1 cellular context compared by ENCODE assay signal in the genomic region with DNA sequence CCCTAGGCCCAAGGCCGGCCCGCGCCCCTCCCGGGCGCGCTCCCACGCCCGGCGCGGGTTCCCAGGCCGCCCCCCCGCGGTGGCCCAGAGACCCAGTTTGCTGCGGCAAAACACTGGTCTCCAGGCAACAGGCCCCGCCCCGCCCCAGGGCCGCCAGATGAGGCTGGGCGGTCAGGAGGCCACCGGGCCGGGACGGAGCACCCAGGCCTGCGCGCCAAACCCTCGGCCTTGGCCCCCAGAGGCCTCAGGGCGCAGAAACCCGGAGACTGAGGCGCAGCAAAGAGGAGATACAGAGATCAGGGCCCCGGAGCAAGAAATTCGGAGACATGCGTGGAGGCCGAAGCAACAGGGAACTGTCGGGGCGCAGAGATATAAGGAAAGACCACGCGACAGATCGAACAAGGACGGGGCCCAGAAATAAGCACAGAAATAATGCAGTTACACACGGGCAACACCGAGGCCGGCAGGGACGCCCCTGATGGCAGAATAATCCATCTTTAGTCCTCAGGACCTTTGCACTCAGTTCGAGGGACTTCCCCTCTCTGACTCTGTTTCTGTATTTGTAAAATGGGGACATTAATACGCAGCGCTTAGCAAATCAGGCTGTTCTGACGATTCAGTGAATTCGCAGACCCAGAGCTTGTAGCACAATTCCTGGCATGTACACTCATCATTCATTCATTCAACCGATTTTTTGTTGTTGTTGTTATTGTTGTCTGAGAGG.
TF ChIP-seq lines count a peak whose summit lies in the region.

No MANE protein-coding gene starts in this region.

TF ChIP-seq in K562, 482 proteins besides CTCF, POLR2A, EP300 and RAD21 (continued from another document and continues in another):
- TF ChIP-seq, protein P1, sequence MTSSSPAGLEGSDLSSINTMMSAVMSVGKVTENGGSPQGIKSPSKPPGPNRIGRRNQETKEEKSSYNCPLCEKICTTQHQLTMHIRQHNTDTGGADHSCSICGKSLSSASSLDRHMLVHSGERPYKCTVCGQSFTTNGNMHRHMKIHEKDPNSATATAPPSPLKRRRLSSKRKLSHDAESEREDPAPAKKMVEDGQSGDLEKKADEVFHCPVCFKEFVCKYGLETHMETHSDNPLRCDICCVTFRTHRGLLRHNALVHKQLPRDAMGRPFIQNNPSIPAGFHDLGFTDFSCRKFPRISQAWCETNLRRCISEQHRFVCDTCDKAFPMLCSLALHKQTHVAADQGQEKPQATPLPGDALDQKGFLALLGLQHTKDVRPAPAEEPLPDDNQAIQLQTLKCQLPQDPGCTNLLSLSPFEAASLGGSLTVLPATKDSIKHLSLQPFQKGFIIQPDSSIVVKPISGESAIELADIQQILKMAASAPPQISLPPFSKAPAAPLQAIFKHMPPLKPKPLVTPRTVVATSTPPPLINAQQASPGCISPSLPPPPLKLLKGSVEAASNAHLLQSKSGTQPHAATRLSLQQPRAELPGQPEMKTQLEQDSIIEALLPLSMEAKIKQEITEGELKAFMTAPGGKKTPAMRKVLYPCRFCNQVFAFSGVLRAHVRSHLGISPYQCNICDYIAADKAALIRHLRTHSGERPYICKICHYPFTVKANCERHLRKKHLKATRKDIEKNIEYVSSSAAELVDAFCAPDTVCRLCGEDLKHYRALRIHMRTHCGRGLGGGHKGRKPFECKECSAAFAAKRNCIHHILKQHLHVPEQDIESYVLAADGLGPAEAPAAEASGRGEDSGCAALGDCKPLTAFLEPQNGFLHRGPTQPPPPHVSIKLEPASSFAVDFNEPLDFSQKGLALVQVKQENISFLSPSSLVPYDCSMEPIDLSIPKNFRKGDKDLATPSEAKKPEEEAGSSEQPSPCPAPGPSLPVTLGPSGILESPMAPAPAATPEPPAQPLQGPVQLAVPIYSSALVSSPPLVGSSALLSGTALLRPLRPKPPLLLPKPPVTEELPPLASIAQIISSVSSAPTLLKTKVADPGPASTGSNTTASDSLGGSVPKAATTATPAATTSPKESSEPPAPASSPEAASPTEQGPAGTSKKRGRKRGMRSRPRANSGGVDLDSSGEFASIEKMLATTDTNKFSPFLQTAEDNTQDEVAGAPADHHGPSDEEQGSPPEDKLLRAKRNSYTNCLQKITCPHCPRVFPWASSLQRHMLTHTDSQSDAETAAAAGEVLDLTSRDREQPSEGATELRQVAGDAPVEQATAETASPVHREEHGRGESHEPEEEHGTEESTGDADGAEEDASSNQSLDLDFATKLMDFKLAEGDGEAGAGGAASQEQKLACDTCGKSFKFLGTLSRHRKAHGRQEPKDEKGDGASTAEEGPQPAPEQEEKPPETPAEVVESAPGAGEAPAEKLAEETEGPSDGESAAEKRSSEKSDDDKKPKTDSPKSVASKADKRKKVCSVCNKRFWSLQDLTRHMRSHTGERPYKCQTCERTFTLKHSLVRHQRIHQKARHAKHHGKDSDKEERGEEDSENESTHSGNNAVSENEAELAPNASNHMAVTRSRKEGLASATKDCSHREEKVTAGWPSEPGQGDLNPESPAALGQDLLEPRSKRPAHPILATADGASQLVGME (CRISPR knock-in tag; IDR thresholded peaks at IDR 0.05), result 0 out of 2 replicates have a peak, but pooled peaks have one; percentile 50
- TF ChIP-seq XRCC5 (IDR thresholded peaks at IDR 0.05; ENCODE audit: low read depth, low read length), result peak; percentile 66; the same call in 1 of the 2 replicates
- no peak for TF ChIP-seq ZNF561 (CRISPR knock-in tag; conservative IDR thresholded peaks at IDR 0.05)
- TF ChIP-seq, protein P2, sequence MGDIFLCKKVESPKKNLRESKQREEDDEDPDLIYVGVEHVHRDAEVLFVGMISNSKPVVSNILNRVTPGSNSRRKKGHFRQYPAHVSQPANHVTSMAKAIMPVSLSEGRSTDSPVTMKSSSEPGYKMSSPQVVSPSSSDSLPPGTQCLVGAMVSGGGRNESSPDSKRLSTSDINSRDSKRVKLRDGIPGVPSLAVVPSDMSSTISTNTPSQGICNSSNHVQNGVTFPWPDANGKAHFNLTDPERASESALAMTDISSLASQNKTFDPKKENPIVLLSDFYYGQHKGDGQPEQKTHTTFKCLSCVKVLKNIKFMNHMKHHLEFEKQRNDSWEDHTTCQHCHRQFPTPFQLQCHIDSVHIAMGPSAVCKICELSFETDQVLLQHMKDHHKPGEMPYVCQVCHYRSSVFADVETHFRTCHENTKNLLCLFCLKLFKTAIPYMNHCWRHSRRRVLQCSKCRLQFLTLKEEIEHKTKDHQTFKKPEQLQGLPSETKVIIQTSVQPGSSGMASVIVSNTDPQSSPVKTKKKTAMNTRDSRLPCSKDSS (IDR thresholded peaks at IDR 0.05; ENCODE audit: low read depth, partially characterized antibody), result no peak
- TF ChIP-seq POLR2AphosphoS5 (IDR thresholded peaks at IDR 0.05; ENCODE audit: control insufficient read depth, insufficient read depth, low read depth, low read length), result peak; percentile 50; the same call in 1 of the 2 replicates
- TF ChIP-seq, protein P3, sequence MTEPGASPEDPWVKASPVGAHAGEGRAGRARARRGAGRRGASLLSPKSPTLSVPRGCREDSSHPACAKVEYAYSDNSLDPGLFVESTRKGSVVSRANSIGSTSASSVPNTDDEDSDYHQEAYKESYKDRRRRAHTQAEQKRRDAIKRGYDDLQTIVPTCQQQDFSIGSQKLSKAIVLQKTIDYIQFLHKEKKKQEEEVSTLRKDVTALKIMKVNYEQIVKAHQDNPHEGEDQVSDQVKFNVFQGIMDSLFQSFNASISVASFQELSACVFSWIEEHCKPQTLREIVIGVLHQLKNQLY (CRISPR knock-in tag; conservative IDR thresholded peaks at IDR 0.05), result no peak
- TF ChIP-seq ETV6 (IDR thresholded peaks at IDR 0.05; ENCODE audit: borderline replicate concordance in 1 of 2, low read depth in 2 of 2, low read length in 1 of 2), result 0 out of 4 replicates have a peak, but pooled peaks of 1 of the 2 experiments have one; percentile 45
- TF ChIP-seq ETV6 (CRISPR knock-in tag; IDR thresholded peaks at IDR 0.05; ENCODE audit: borderline replicate concordance), result no peak
- TF ChIP-seq CSDE1 (IDR thresholded peaks at IDR 0.05), result 0 out of 4 replicates have a peak, but pooled peaks of 1 of the 2 experiments have one; percentile 32
- TF ChIP-seq, protein P4, sequence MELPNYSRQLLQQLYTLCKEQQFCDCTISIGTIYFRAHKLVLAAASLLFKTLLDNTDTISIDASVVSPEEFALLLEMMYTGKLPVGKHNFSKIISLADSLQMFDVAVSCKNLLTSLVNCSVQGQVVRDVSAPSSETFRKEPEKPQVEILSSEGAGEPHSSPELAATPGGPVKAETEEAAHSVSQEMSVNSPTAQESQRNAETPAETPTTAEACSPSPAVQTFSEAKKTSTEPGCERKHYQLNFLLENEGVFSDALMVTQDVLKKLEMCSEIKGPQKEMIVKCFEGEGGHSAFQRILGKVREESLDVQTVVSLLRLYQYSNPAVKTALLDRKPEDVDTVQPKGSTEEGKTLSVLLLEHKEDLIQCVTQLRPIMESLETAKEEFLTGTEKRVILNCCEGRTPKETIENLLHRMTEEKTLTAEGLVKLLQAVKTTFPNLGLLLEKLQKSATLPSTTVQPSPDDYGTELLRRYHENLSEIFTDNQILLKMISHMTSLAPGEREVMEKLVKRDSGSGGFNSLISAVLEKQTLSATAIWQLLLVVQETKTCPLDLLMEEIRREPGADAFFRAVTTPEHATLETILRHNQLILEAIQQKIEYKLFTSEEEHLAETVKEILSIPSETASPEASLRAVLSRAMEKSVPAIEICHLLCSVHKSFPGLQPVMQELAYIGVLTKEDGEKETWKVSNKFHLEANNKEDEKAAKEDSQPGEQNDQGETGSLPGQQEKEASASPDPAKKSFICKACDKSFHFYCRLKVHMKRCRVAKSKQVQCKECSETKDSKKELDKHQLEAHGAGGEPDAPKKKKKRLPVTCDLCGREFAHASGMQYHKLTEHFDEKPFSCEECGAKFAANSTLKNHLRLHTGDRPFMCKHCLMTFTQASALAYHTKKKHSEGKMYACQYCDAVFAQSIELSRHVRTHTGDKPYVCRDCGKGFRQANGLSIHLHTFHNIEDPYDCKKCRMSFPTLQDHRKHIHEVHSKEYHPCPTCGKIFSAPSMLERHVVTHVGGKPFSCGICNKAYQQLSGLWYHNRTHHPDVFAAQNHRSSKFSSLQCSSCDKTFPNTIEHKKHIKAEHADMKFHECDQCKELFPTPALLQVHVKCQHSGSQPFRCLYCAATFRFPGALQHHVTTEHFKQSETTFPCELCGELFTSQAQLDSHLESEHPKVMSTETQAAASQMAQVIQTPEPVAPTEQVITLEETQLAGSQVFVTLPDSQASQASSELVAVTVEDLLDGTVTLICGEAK (IDR thresholded peaks at IDR 0.05), result peak; percentile 57
- TF ChIP-seq, protein P4 (CRISPR knock-in tag; IDR thresholded peaks at IDR 0.05), result no peak
- no peak for TF ChIP-seq ZNF79 (CRISPR knock-in tag; IDR thresholded peaks at IDR 0.05; ENCODE audit: low read depth)
- TF ChIP-seq, protein P5, sequence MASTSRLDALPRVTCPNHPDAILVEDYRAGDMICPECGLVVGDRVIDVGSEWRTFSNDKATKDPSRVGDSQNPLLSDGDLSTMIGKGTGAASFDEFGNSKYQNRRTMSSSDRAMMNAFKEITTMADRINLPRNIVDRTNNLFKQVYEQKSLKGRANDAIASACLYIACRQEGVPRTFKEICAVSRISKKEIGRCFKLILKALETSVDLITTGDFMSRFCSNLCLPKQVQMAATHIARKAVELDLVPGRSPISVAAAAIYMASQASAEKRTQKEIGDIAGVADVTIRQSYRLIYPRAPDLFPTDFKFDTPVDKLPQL (IDR thresholded peaks at IDR 0.05; ENCODE audit: extremely low read depth, insufficient read length), result no peak
- no peak for TF ChIP-seq TARDBP (IDR thresholded peaks at IDR 0.05)
- TF ChIP-seq KLF13 (tag; IDR thresholded peaks at IDR 0.05; ENCODE audit: borderline replicate concordance, low read depth), result no peak
- no peak for TF ChIP-seq EHMT2 (IDR thresholded peaks at IDR 0.05)
- no peak for TF ChIP-seq NFIC (IDR thresholded peaks at IDR 0.05)
- peak; percentile 92 for TF ChIP-seq RFX1 (IDR thresholded peaks at IDR 0.05)
- no peak for TF ChIP-seq ZZZ3 (IDR thresholded peaks at IDR 0.05)
- TF ChIP-seq, protein P6, sequence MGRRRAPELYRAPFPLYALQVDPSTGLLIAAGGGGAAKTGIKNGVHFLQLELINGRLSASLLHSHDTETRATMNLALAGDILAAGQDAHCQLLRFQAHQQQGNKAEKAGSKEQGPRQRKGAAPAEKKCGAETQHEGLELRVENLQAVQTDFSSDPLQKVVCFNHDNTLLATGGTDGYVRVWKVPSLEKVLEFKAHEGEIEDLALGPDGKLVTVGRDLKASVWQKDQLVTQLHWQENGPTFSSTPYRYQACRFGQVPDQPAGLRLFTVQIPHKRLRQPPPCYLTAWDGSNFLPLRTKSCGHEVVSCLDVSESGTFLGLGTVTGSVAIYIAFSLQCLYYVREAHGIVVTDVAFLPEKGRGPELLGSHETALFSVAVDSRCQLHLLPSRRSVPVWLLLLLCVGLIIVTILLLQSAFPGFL (CRISPR knock-in tag; IDR thresholded peaks at IDR 0.05), result no peak
- TF ChIP-seq, protein P7, sequence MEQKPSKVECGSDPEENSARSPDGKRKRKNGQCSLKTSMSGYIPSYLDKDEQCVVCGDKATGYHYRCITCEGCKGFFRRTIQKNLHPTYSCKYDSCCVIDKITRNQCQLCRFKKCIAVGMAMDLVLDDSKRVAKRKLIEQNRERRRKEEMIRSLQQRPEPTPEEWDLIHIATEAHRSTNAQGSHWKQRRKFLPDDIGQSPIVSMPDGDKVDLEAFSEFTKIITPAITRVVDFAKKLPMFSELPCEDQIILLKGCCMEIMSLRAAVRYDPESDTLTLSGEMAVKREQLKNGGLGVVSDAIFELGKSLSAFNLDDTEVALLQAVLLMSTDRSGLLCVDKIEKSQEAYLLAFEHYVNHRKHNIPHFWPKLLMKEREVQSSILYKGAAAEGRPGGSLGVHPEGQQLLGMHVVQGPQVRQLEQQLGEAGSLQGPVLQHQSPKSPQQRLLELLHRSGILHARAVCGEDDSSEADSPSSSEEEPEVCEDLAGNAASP (IDR thresholded peaks at IDR 0.05), result no peak
- TF ChIP-seq, protein P8, sequence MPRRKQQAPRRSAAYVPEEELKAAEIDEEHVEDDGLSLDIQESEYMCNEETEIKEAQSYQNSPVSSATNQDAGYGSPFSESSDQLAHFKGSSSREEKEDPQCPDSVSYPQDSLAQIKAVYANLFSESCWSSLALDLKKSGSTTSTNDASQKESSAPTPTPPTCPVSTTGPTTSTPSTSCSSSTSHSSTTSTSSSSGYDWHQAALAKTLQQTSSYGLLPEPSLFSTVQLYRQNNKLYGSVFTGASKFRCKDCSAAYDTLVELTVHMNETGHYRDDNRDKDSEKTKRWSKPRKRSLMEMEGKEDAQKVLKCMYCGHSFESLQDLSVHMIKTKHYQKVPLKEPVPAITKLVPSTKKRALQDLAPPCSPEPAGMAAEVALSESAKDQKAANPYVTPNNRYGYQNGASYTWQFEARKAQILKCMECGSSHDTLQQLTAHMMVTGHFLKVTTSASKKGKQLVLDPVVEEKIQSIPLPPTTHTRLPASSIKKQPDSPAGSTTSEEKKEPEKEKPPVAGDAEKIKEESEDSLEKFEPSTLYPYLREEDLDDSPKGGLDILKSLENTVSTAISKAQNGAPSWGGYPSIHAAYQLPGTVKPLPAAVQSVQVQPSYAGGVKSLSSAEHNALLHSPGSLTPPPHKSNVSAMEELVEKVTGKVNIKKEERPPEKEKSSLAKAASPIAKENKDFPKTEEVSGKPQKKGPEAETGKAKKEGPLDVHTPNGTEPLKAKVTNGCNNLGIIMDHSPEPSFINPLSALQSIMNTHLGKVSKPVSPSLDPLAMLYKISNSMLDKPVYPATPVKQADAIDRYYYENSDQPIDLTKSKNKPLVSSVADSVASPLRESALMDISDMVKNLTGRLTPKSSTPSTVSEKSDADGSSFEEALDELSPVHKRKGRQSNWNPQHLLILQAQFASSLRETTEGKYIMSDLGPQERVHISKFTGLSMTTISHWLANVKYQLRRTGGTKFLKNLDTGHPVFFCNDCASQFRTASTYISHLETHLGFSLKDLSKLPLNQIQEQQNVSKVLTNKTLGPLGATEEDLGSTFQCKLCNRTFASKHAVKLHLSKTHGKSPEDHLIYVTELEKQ (CRISPR knock-in tag; IDR thresholded peaks at IDR 0.05), result 0 out of 2 replicates have a peak, but pooled peaks have one; percentile 16
- TF ChIP-seq PCBP1 (IDR thresholded peaks at IDR 0.05; ENCODE audit: low read depth, low read length, poor library complexity, severe bottlenecking), result no peak
